8 cellular contexts compared by ENCODE assay signal in the genomic region with DNA sequence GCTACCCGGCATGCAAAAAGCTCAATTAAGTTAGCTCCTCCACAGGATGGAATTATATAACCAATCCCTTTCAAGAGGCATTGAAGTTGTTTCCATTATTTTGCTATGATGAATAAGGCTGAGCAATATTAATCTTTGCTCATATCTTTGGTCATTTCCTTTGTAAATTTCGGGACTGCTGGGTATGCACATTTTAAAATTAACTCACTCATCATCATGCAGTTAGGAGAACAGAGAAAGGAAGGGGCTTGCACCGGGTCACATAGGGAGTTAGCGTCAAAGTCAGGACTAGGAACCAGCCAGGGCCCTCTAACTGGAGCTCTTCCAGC. TPM values are rescaled to one million over a fixed set of nuclear protein-coding genes. Genes with fewer than 3 reads are reported as not detected.
DNase-seq lines count a peak whose midpoint lies in the region; ATAC-seq and TF ChIP-seq lines count a peak whose summit lies in the region.

No MANE protein-coding gene starts in this region.

- H3K4me3 ChIP-seq in brain microvascular endothelial cell (ENCODE audit: low read depth, low read length) = peak overlapping the region; percentile 82

- TF ChIP-seq CTCF in C4-2B (conservative IDR thresholded peaks at IDR 0.05) = no peak
- no peak for TF ChIP-seq CTCF in brain microvascular endothelial cell (IDR thresholded peaks at IDR 0.05; ENCODE audit: low read depth, low read length, missing control alignments)
- no peak for TF ChIP-seq CTCF in natural killer cell (IDR thresholded peaks at IDR 0.05)

- H3K27me3 Mint-ChIP-seq in natural killer cell (ENCODE audit: low read depth in 2 of 2) = no peaks in the 10 kb centered on the region

- intact Hi-C loops in natural killer cell (cut with micrococcal nuclease) = loop anchor here (1.0 to 5.0 kb wide), 2 partner anchors 11 to 181 kb away; a partner anchor contains a TSS

- H3K9me3 Mint-ChIP-seq in natural killer cell = no peaks in the 10 kb centered on the region

- no peaks in the 10 kb centered on the region for H3K36me3 ChIP-seq in brain microvascular endothelial cell (replicated peaks)

- peak overlapping the region; percentile 88 for H3K4me3 Mint-ChIP-seq in natural killer cell

- peak; percentile 32 for ATAC-seq in HG03378 (IDR thresholded peaks at IDR 0.05; ENCODE audit: unreplicated experiment)
- no peak for ATAC-seq in natural killer cell
- no peak for ATAC-seq in HG03135 (IDR thresholded peaks at IDR 0.05; ENCODE audit: unreplicated experiment)
- ATAC-seq in GM21423 (IDR thresholded peaks at IDR 0.05; ENCODE audit: unreplicated experiment) = no peak

- DNase-seq in brain microvascular endothelial cell (no peak), natural killer cell (no peak), GM03348 (ENCODE audit: low spot score) (no peak), SKM-1 (lab: John Stamatoyannopoulos, UW; ENCODE audit: unreplicated experiment) (no peak)

- peak overlapping the region; percentile 89 for H3K27ac ChIP-seq in C4-2B
- peak overlapping the region; percentile 82 for H3K27ac ChIP-seq in brain microvascular endothelial cell

- H3K27me3 ChIP-seq in brain microvascular endothelial cell (replicated peaks) = no peaks in the 10 kb centered on the region

- peaks cover 42 to 45% of the 10 kb centered on the region in 2 donors for H3K4me1 Mint-ChIP-seq in natural killer cell

- H3K36me3 Mint-ChIP-seq in natural killer cell = no peaks in the 10 kb centered on the region

- H3K27ac Mint-ChIP-seq in natural killer cell = peak overlapping the region; percentile 84 to 94

- in situ Hi-C loops in brain microvascular endothelial cell (cut with HindIII; ENCODE audit: low pct_ligation_motif_present, low sequenced_read_pairs) = no loop called here

RNA-seq across cellular contexts. Expression of a gene that starts 0.4 kb away (rescaled TPM):
- total RNA-seq in natural killer cell = 10 to 100 TPM; 25.1 to 91.0 (median 31.8) TPM
